ENCODE assay signal across 13 cellular contexts in the genomic region with DNA sequence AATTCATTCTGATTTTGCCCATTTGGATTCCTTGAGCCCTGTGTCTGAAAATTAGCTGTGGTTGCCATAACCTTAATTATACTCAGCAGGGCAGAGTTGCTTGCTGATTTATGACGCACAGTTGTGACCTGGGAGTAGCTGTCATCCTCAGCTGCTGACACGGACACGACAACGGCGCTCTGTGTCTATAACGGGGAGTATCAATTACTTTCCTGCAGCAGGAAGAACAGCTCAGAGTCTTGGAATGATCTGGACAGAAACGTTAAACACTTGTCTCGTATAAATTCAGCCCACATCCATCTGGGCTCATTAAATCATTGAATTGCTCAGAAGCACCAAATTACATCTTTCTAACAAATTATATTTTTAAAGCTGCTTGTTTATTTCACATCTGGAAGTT.
DNase-seq lines count a peak whose midpoint lies in the region; ATAC-seq and TF ChIP-seq lines count a peak whose summit lies in the region.
"Had no signal": no experiment of that assay in that cellular context is flagged by ENCODE, and none has a peak within 500 bp of the region (broad histone marks: within the 10 kb centered on the region; RNA-seq: fewer than 3 reads in every experiment).

No MANE protein-coding gene starts in this region.

- no peaks in the 10 kb centered on the region for H3K9me3 Mint-ChIP-seq in osteocyte (ENCODE audit: unreplicated experiment)
- H3K9me3 Mint-ChIP-seq: natural killer cell had no signal

- H3K27me3 Mint-ChIP-seq in osteocyte (ENCODE audit: unreplicated experiment) = no peaks in the 10 kb centered on the region

- peak overlapping the region; percentile 76 for H3K27ac Mint-ChIP-seq in osteocyte (ENCODE audit: unreplicated experiment)
- H3K27ac Mint-ChIP-seq: natural killer cell had no signal

- peak overlapping the region; percentile 26 for H3K4me3 Mint-ChIP-seq in osteocyte (ENCODE audit: unreplicated experiment)
- H3K4me3 Mint-ChIP-seq: natural killer cell had no signal

- H3K36me3 Mint-ChIP-seq in osteocyte (ENCODE audit: unreplicated experiment) = peaks cover 29% of the 10 kb centered on the region
- H3K36me3 Mint-ChIP-seq: natural killer cell had no signal

- peak; percentile 94 for DNase-seq in EH (ENCODE audit: low read depth)
- DNase-seq in NCI-H2171 (lab: John Stamatoyannopoulos, UW) = peak; percentile 9
- DNase-seq in epidermal melanocyte (ENCODE audit: insufficient read length, low spot score) = peak; percentile 81
- DNase-seq in osteocyte (ENCODE audit: extremely low spot score, unreplicated experiment) = no peak
- DNase-seq in kidney tubule cell (ENCODE audit: low spot score) = no peak
- no peak for DNase-seq in NCI-H1930 (lab: John Stamatoyannopoulos, UW)
- DNase-seq in activated naive CD4-positive, alpha-beta T cell treated with Interleukin-2 at 50 U/mL for 16 hours = no peak
- DNase-seq: activated T-cell treated with anti-CD3 and anti-CD28 coated beads for 4 hours, COR-L47, natural killer cell, NCI-H2081 treated with DMSO at 0.1 percent for 48 hours, SW 1271 had no signal

- H3K4me1 Mint-ChIP-seq in osteocyte (ENCODE audit: unreplicated experiment) = peaks cover 43% of the 10 kb centered on the region

- no peak for ATAC-seq in HG02763 (IDR thresholded peaks at IDR 0.05; ENCODE audit: unreplicated experiment)
- ATAC-seq: natural killer cell had no signal

- TF ChIP-seq CTCF in osteocyte (IDR thresholded peaks at IDR 0.05) = no peak

Comparison
In these comparisons a context has a peak if more than half of its experiments do, and no peak if none do; other contexts are left out.
1. DNase-seq: peak in EH (single experiment), NCI-H2171 (single experiment) and epidermal melanocyte (single experiment); none in osteocyte (single experiment), kidney tubule cell (single experiment), NCI-H1930 (0 of 2) and activated naive CD4-positive, alpha-beta T cell treated with Interleukin-2 at 50 U/mL for 16 hours (single experiment).